In genomic region chr15:66613743-66614142, GRCh38 we compare ENCODE assay signal across 25 cellular contexts. TPM values are rescaled to one million over a fixed set of nuclear protein-coding genes. Genes with fewer than 3 reads are reported as not detected.
DNase-seq lines count a peak whose midpoint lies in the region; ATAC-seq and TF ChIP-seq lines count a peak whose summit lies in the region.
"Had no signal": no experiment of that assay in that cellular context is flagged by ENCODE, and none has a peak within 500 bp of the region (broad histone marks: within the 10 kb centered on the region; RNA-seq: fewer than 3 reads in every experiment).

No MANE protein-coding gene starts in this region.

- TF ChIP-seq CTCF in HL-60 (IDR thresholded peaks at IDR 0.05; ENCODE audit: insufficient read depth, low read length), result no peak

- H3K4me1 Mint-ChIP-seq in natural killer cell treated with Interleukin-12 subunit alpha and Interleukin-12 subunit beta and Interleukin-15 and Interleukin-18, amount 100 ng/mL, for 72 hours (ENCODE audit: low read depth in 2 of 2), result peaks cover 12 to 29% of the 10 kb centered on the region in 2 donors
- H3K4me1 Mint-ChIP-seq: activated CD4-positive, alpha-beta T cell treated with anti-CD3 and anti-CD28 coated beads for 36 hours had no signal

- peak overlapping the region; percentile 67 for H3K4me2 ChIP-seq in BLaER1
- H3K4me2 ChIP-seq: SK-N-SH had no signal

- H3K27me3 Mint-ChIP-seq in natural killer cell treated with Interleukin-12 subunit alpha and Interleukin-12 subunit beta and Interleukin-15 and Interleukin-18, amount 100 ng/mL, for 72 hours, result no peaks in the 10 kb centered on the region
- H3K27me3 Mint-ChIP-seq: activated CD4-positive, alpha-beta T cell treated with anti-CD3 and anti-CD28 coated beads for 36 hours; naive thymus-derived CD8-positive, alpha-beta T cell had no signal

- H3K27me3 ChIP-seq in BLaER1 (no peaks in the 10 kb centered on the region), HL-60 (ENCODE audit: insufficient read depth, poor library complexity, severe bottlenecking) (no peaks in the 10 kb centered on the region)
- H3K27me3 ChIP-seq: sigmoid colon, testis had no signal

- no peaks in the 10 kb centered on the region for H3K9me3 ChIP-seq in BLaER1
- H3K9me3 ChIP-seq: esophagus squamous epithelium, sigmoid colon, SK-N-SH, testis had no signal

- H3K27ac Mint-ChIP-seq in natural killer cell treated with Interleukin-12 subunit alpha and Interleukin-12 subunit beta and Interleukin-15 and Interleukin-18, amount 100 ng/mL, for 72 hours, result peak overlapping the region; percentile 46 to 86
- H3K27ac Mint-ChIP-seq: activated CD4-positive, alpha-beta T cell treated with anti-CD3 and anti-CD28 coated beads for 36 hours; stimulated activated effector memory CD8-positive, alpha-beta T cell treated with anti-CD3 and anti-CD28 coated beads, Interleukin-12 subunit alpha, Interleukin-12 subunit beta, amount 100 ng/mL, for 72 hours had no signal

- H3K27ac ChIP-seq in BLaER1, result peak overlapping the region; percentile 80
- peak overlapping the region; percentile 68 for H3K27ac ChIP-seq in HL-60 (replicated peaks)
- H3K27ac ChIP-seq in caudate nucleus (ENCODE audit: low read depth, low read length), result peak overlapping the region; percentile 4
- H3K27ac ChIP-seq: esophagus squamous epithelium, parathyroid adenoma, sigmoid colon, testis had no signal

- H3K36me3 Mint-ChIP-seq in natural killer cell treated with Interleukin-12 subunit alpha and Interleukin-12 subunit beta and Interleukin-15 and Interleukin-18, amount 100 ng/mL, for 72 hours, result no peaks in the 10 kb centered on the region
- H3K36me3 Mint-ChIP-seq: CD8-positive, alpha-beta memory T cell; stimulated activated effector memory CD8-positive, alpha-beta T cell treated with anti-CD3 and anti-CD28 coated beads, Interleukin-12 subunit alpha, Interleukin-12 subunit beta, amount 100 ng/mL, for 72 hours had no signal

- no peak overlapping the region for H3K4me3 Mint-ChIP-seq in natural killer cell treated with Interleukin-12 subunit alpha and Interleukin-12 subunit beta and Interleukin-15 and Interleukin-18, amount 100 ng/mL, for 72 hours
- H3K4me3 Mint-ChIP-seq: activated CD4-positive, alpha-beta T cell treated with anti-CD3 and anti-CD28 coated beads for 36 hours; CD8-positive, alpha-beta memory T cell; stimulated activated effector memory CD8-positive, alpha-beta T cell treated with anti-CD3 and anti-CD28 coated beads, Interleukin-12 subunit alpha, Interleukin-12 subunit beta, amount 100 ng/mL, for 72 hours; T-helper 2 cell treated with Interferon-gamma antibody and Interleukin-4, amounts not matched to agents 5 μg/mL and 100 μg/mL, for 36 hours had no signal

- peaks cover 61% of the 10 kb centered on the region for H3K4me1 ChIP-seq in BLaER1
- H3K4me1 ChIP-seq: parathyroid adenoma had no signal

- no peaks in the 10 kb centered on the region for H3K9me3 Mint-ChIP-seq in natural killer cell treated with Interleukin-12 subunit alpha and Interleukin-12 subunit beta and Interleukin-15 and Interleukin-18, amount 100 ng/mL, for 72 hours
- H3K9me3 Mint-ChIP-seq: CD8-positive, alpha-beta memory T cell; stimulated activated effector memory CD8-positive, alpha-beta T cell treated with anti-CD3 and anti-CD28 coated beads, Interleukin-12 subunit alpha, Interleukin-12 subunit beta, amount 100 ng/mL, for 72 hours; T-helper 2 cell treated with Interferon-gamma antibody and Interleukin-4, amounts not matched to agents 5 μg/mL and 100 μg/mL, for 36 hours had no signal

- 0 out of 2 replicates have a peak overlapping the region, but pooled peaks have one; percentile 11 for H3K4me3 ChIP-seq in BLaER1
- H3K4me3 ChIP-seq in HL-60 (replicated peaks; ENCODE audit: insufficient read depth, low read length), result no peak overlapping the region
- H3K4me3 ChIP-seq: esophagus squamous epithelium, sigmoid colon, testis had no signal

- DNase-seq in HL-60 (ENCODE audit: low read depth in 1 of 2, low spot score in 1 of 2), result no peak
- DNase-seq in caudate nucleus (lab: John Stamatoyannopoulos, UW), result no peak
- peak; percentile 44 for DNase-seq in natural killer cell treated with Interleukin-12 subunit alpha and Interleukin-12 subunit beta and Interleukin-15 and Interleukin-18, amount 100 ng/mL, for 72 hours (ENCODE audit: low spot score)
- DNase-seq in NCI-H82 (lab: John Stamatoyannopoulos, UW), result no peak
- DNase-seq: activated CD4-positive, alpha-beta T cell treated with anti-CD3 and anti-CD28 coated beads for 36 hours; activated CD8-positive, alpha-beta memory T cell treated with anti-CD3 and anti-CD28 coated beads, Interleukin-2, amount 50 U/mL, for 48 hours; activated gamma-delta T cell treated with Interleukin-2 at 50 U/mL for 16 hours; CD8-positive, alpha-beta memory T cell; effector CD8-positive, alpha-beta T cell; esophagus squamous epithelium; mesenchymal stem cell; NCI-H1092 treated with DMSO at 0.1 percent for 48 hours; NCI-H446 treated with DMSO at 0.1 percent for 48 hours; sigmoid colon; SK-N-SH; testis had no signal

- H4K20me1 ChIP-seq in BLaER1, result no peaks in the 10 kb centered on the region

- H3K36me3 ChIP-seq in BLaER1, result no peaks in the 10 kb centered on the region
- H3K36me3 ChIP-seq: esophagus squamous epithelium, sigmoid colon had no signal

- ATAC-seq in natural killer cell treated with Interleukin-12 subunit alpha and Interleukin-12 subunit beta and Interleukin-15 and Interleukin-18, amount 100 ng/mL, for 72 hours, result no peak
- ATAC-seq in HG02970 (IDR thresholded peaks at IDR 0.05; ENCODE audit: low FRiP score, unreplicated experiment) (no peak), GM18517 (IDR thresholded peaks at IDR 0.05; ENCODE audit: unreplicated experiment) (no peak), HG02973 (IDR thresholded peaks at IDR 0.05; ENCODE audit: unreplicated experiment) (no peak)
- ATAC-seq: activated CD4-positive, alpha-beta T cell treated with anti-CD3 and anti-CD28 coated beads for 36 hours; naive thymus-derived CD8-positive, alpha-beta T cell; stimulated activated effector memory CD8-positive, alpha-beta T cell treated with anti-CD3 and anti-CD28 coated beads, Interleukin-12 subunit alpha, Interleukin-12 subunit beta, amount 100 ng/mL, for 72 hours had no signal

- no peak overlapping the region for H3K9ac ChIP-seq in BLaER1
- H3K9ac ChIP-seq: parathyroid adenoma, SK-N-SH had no signal

RNA-seq across cellular contexts. Expression of gene LCTL, which starts 47.9 kb away (rescaled TPM):
- total RNA-seq in natural killer cell treated with Interleukin-12 subunit alpha and Interleukin-12 subunit beta and Interleukin-15 and Interleukin-18, amount 100 ng/mL, for 72 hours, result not detected
- total RNA-seq: activated CD4-positive, alpha-beta T cell treated with anti-CD3 and anti-CD28 coated beads for 36 hours; CD8-positive, alpha-beta memory T cell; esophagus squamous epithelium; kidney epithelial cell; naive thymus-derived CD8-positive, alpha-beta T cell; sigmoid colon had no signal

Comparison
In these comparisons a context has a peak if more than half of its experiments do, and no peak if none do; other contexts are left out.
1. H3K27ac ChIP-seq: peak in every context shown above with its lines; median percentile 80 in BLaER1; 68 in HL-60; 4 in caudate nucleus.